ENCODE assay signal across 1 cellular context in genomic region chr7:121062684-121063279, GRCh38.
A peak's percentile ranks its signal among the peaks of the same experiment; 100 is the strongest.
TF ChIP-seq lines count a peak whose summit lies in the region.

No MANE protein-coding gene starts in this region.

TF ChIP-seq in HepG2, 621 proteins besides CTCF, POLR2A, EP300 and RAD21 (continued from another document):
- TF ChIP-seq POLR2G (IDR thresholded peaks at IDR 0.05; ENCODE audit: low read depth, low read length) (peak; percentile 87), ZFP36L2 (CRISPR knock-in tag; IDR thresholded peaks at IDR 0.05) (no peak), ZUFSP (CRISPR knock-in tag; IDR thresholded peaks at IDR 0.05; ENCODE audit: borderline replicate concordance) (no peak), SIX1 (CRISPR knock-in tag; IDR thresholded peaks at IDR 0.05; ENCODE audit: borderline replicate concordance) (no peak), ZSCAN31 (CRISPR knock-in tag; IDR thresholded peaks at IDR 0.05; ENCODE audit: low read depth) (no peak), ZNF737 (CRISPR knock-in tag; IDR thresholded peaks at IDR 0.05; ENCODE audit: borderline replicate concordance) (no peak), SSRP1 (CRISPR knock-in tag; IDR thresholded peaks at IDR 0.05) (no peak), MXI1 (IDR thresholded peaks at IDR 0.05; ENCODE audit: borderline replicate concordance, low read depth, low read length) (peak; percentile 44; the same call in 1 of the 3 replicates), PRDM4 (CRISPR knock-in tag; IDR thresholded peaks at IDR 0.05; ENCODE audit: borderline replicate concordance) (no peak), YEATS2 (CRISPR knock-in tag; IDR thresholded peaks at IDR 0.05; ENCODE audit: borderline replicate concordance) (peak; percentile 68; the same call in 1 of the 2 replicates), SP5 (CRISPR knock-in tag; IDR thresholded peaks at IDR 0.05; ENCODE audit: borderline replicate concordance, low read depth) (no peak), GABPA (IDR thresholded peaks at IDR 0.05; ENCODE audit: low read depth, low read length) (no peak), GABPA (CRISPR knock-in tag; IDR thresholded peaks at IDR 0.05; ENCODE audit: low read depth) (no peak), PHF21A (CRISPR knock-in tag; IDR thresholded peaks at IDR 0.05) (no peak), ZNF282 (IDR thresholded peaks at IDR 0.05; ENCODE audit: partially characterized antibody) (no peak), CHD4 (IDR thresholded peaks at IDR 0.05; ENCODE audit: borderline replicate concordance, low read length) (no peak), GTF3A (CRISPR knock-in tag; conservative IDR thresholded peaks at IDR 0.05) (no peak), MXD3 (CRISPR knock-in tag; IDR thresholded peaks at IDR 0.05) (no peak), TRAFD1 (CRISPR knock-in tag; IDR thresholded peaks at IDR 0.05; ENCODE audit: borderline replicate concordance) (no peak), NFKBIZ (CRISPR knock-in tag; IDR thresholded peaks at IDR 0.05) (0 out of 2 replicates have a peak, but pooled peaks have one; percentile 46), SMARCC2 (IDR thresholded peaks at IDR 0.05) (no peak), ZSCAN20 (CRISPR knock-in tag; IDR thresholded peaks at IDR 0.05; ENCODE audit: borderline replicate concordance) (no peak), ZNF597 (CRISPR knock-in tag; IDR thresholded peaks at IDR 0.05) (no peak), ZNF225 (CRISPR knock-in tag; IDR thresholded peaks at IDR 0.05) (no peak), ZNF747 (CRISPR knock-in tag; IDR thresholded peaks at IDR 0.05; ENCODE audit: borderline replicate concordance) (no peak), DRAP1 (CRISPR knock-in tag; IDR thresholded peaks at IDR 0.05) (peak; percentile 90), CHD2 (IDR thresholded peaks at IDR 0.05; ENCODE audit: low read depth, low read length) (peak; percentile 91), PHF8 (CRISPR knock-in tag; IDR thresholded peaks at IDR 0.05) (0 out of 2 replicates have a peak, but pooled peaks have one; percentile 20), SALL2 (CRISPR knock-in tag; IDR thresholded peaks at IDR 0.05) (no peak), ZFY (CRISPR knock-in tag; IDR thresholded peaks at IDR 0.05) (peak; percentile 63), HNRNPUL1 (IDR thresholded peaks at IDR 0.05; ENCODE audit: low read depth, low read length) (no peak), SAP130 (CRISPR knock-in tag; IDR thresholded peaks at IDR 0.05; ENCODE audit: low read depth) (peak; percentile 68), TAF1 (CRISPR knock-in tag; IDR thresholded peaks at IDR 0.05) (peak; percentile 45; the same call in 1 of the 2 replicates), ZSCAN9 (CRISPR knock-in tag; IDR thresholded peaks at IDR 0.05; ENCODE audit: borderline replicate concordance) (peak; percentile 47; the same call in 1 of the 2 replicates), ZNF878 (CRISPR knock-in tag; IDR thresholded peaks at IDR 0.05) (no peak), ZBTB44 (CRISPR knock-in tag; IDR thresholded peaks at IDR 0.05) (no peak), ZNF143 (CRISPR knock-in tag; IDR thresholded peaks at IDR 0.05) (0 out of 2 replicates have a peak, but pooled peaks have one; percentile 46), POLR2AphosphoS5 (IDR thresholded peaks at IDR 0.05; ENCODE audit: low read depth, low read length) (peak; percentile 67), ZNF780A (CRISPR knock-in tag; IDR thresholded peaks at IDR 0.05) (no peak), ATF7-NPFF (CRISPR knock-in tag; IDR thresholded peaks at IDR 0.05; ENCODE audit: low read depth) (no peak), ZMYM4 (CRISPR knock-in tag; IDR thresholded peaks at IDR 0.05) (peak; percentile 72), MXD4 (CRISPR knock-in tag; IDR thresholded peaks at IDR 0.05) (peak; percentile 29; the same call in 1 of the 2 replicates), PCBP1 (IDR thresholded peaks at IDR 0.05; ENCODE audit: borderline replicate concordance, low read depth, low read length) (no peak), ZNF569 (CRISPR knock-in tag; IDR thresholded peaks at IDR 0.05; ENCODE audit: borderline replicate concordance) (no peak), ZNF383 (CRISPR knock-in tag; IDR thresholded peaks at IDR 0.05; ENCODE audit: borderline replicate concordance) (no peak)
